ENCODE assay signal across 22 cellular contexts in genomic region chr22:23274891-23275694, GRCh38.
A peak's percentile ranks its signal among the peaks of the same experiment; 100 is the strongest.
DNase-seq lines count a peak whose midpoint lies in the region; ATAC-seq and TF ChIP-seq lines count a peak whose summit lies in the region.
"Had no signal": no experiment of that assay in that cellular context is flagged by ENCODE, and none has a peak within 500 bp of the region (broad histone marks: within the 10 kb centered on the region; RNA-seq: fewer than 3 reads in every experiment).

No MANE protein-coding gene starts in this region.

- no peaks in the 10 kb centered on the region for H3K9me3 Mint-ChIP-seq in activated T-cell treated with anti-CD3 and anti-CD28 coated beads, Interleukin-2, amount 50 U/mL, for 24 hours
- no peaks in the 10 kb centered on the region for H3K9me3 Mint-ChIP-seq in activated T-cell treated with anti-CD3 and anti-CD28 coated beads, Interleukin-2, amount 50 U/mL, for 4 hours
- H3K9me3 Mint-ChIP-seq in WTC11, result no peaks in the 10 kb centered on the region
- H3K9me3 Mint-ChIP-seq in osteocyte (ENCODE audit: unreplicated experiment), result no peaks in the 10 kb centered on the region
- H3K9me3 Mint-ChIP-seq: CD4-positive, CD25-positive, alpha-beta regulatory T cell had no signal

- H3K9me3 ChIP-seq in iPS-15b (ENCODE audit: control insufficient read depth, insufficient read depth, low read length), result no peaks in the 10 kb centered on the region
- H3K9me3 ChIP-seq: Peyer's patch had no signal

- H3K9ac ChIP-seq in iPS-15b (ENCODE audit: low read depth, low read length), result peak overlapping the region; percentile 24
- H3K9ac ChIP-seq: KMS-11 had no signal

- no peak for TF ChIP-seq CTCF in WTC11 (IDR thresholded peaks at IDR 0.05)
- no peak for TF ChIP-seq CTCF in osteocyte (IDR thresholded peaks at IDR 0.05)

- no peak for DNase-seq in activated T-cell treated with anti-CD3 and anti-CD28 coated beads, Interleukin-2, amount 50 U/mL, for 24 hours
- no peak for DNase-seq in activated T-cell treated with anti-CD3 and anti-CD28 coated beads, Interleukin-2, amount 50 U/mL, for 4 hours
- DNase-seq in WTC11 (ENCODE audit: low spot score) (no peak), NCI-H1092 treated with DMSO at 0.1 percent for 48 hours (lab: John Stamatoyannopoulos, UW) (no peak), LoVo (ENCODE audit: low spot score) (no peak), osteocyte (ENCODE audit: extremely low spot score, unreplicated experiment) (no peak)
- DNase-seq: 8988T; CD4-positive, CD25-positive, alpha-beta regulatory T cell; DMS53; GOT3; NCI-H1048; NCI-H1436 treated with DMSO at 0.1 percent for 48 hours; NCI-H2029; NCI-H2171 treated with DMSO at 0.1 percent for 48 hours; NCI-H446; NCI-H526 treated with DMSO at 0.1 percent for 48 hours; NK-92 treated with Interleukin-12 subunit alpha and Interleukin-12 subunit beta, amount 100 ng/mL, for 24 hours; Peyer's patch had no signal

- POLR2A ChIA-PET in WTC11 (lab: Charles Lee), result no interaction called here

- ATAC-seq in activated T-cell treated with anti-CD3 and anti-CD28 coated beads, Interleukin-2, amount 50 U/mL, for 4 hours, result no peak
- 0 out of 2 replicates have a peak, but pooled peaks have one; percentile 22 for ATAC-seq in WTC11
- ATAC-seq in HG02588 (IDR thresholded peaks at IDR 0.05; ENCODE audit: unreplicated experiment), result no peak
- ATAC-seq: Right ventricle myocardium inferior had no signal

- peaks cover 1% of the 10 kb centered on the region for H3K4me1 ChIP-seq in iPS-15b (ENCODE audit: control insufficient read depth, insufficient read depth, low read length)
- H3K4me1 ChIP-seq: Peyer's patch had no signal

- no peak overlapping the region for H3K4me3 Mint-ChIP-seq in activated T-cell treated with anti-CD3 and anti-CD28 coated beads, Interleukin-2, amount 50 U/mL, for 24 hours
- no peak overlapping the region for H3K4me3 Mint-ChIP-seq in activated T-cell treated with anti-CD3 and anti-CD28 coated beads, Interleukin-2, amount 50 U/mL, for 4 hours
- H3K4me3 Mint-ChIP-seq in WTC11, result no peak overlapping the region
- no peak overlapping the region for H3K4me3 Mint-ChIP-seq in osteocyte (ENCODE audit: unreplicated experiment)

- H3K4me3 ChIP-seq in iPS-15b (ENCODE audit: low read depth, low read length), result no peak overlapping the region
- H3K4me3 ChIP-seq: Peyer's patch had no signal

- H3K36me3 Mint-ChIP-seq in activated T-cell treated with anti-CD3 and anti-CD28 coated beads, Interleukin-2, amount 50 U/mL, for 24 hours (ENCODE audit: low read depth), result peaks cover 77% of the 10 kb centered on the region
- H3K36me3 Mint-ChIP-seq in activated T-cell treated with anti-CD3 and anti-CD28 coated beads, Interleukin-2, amount 50 U/mL, for 4 hours (ENCODE audit: insufficient read depth), result peaks cover 10% of the 10 kb centered on the region
- peaks cover 53% of the 10 kb centered on the region for H3K36me3 Mint-ChIP-seq in WTC11
- peaks cover 14% of the 10 kb centered on the region for H3K36me3 Mint-ChIP-seq in osteocyte (ENCODE audit: unreplicated experiment)

- peaks cover 22% of the 10 kb centered on the region for H3K4me1 Mint-ChIP-seq in activated T-cell treated with anti-CD3 and anti-CD28 coated beads, Interleukin-2, amount 50 U/mL, for 24 hours (ENCODE audit: low read depth)
- H3K4me1 Mint-ChIP-seq in activated T-cell treated with anti-CD3 and anti-CD28 coated beads, Interleukin-2, amount 50 U/mL, for 4 hours (ENCODE audit: low read depth), result peaks cover 16% of the 10 kb centered on the region
- H3K4me1 Mint-ChIP-seq in WTC11, result peaks cover 7% of the 10 kb centered on the region
- H3K4me1 Mint-ChIP-seq in osteocyte (ENCODE audit: unreplicated experiment), result no peaks in the 10 kb centered on the region

- H3K27ac Mint-ChIP-seq in activated T-cell treated with anti-CD3 and anti-CD28 coated beads, Interleukin-2, amount 50 U/mL, for 24 hours, result peak overlapping the region; percentile 23
- H3K27ac Mint-ChIP-seq in WTC11, result no peak overlapping the region
- H3K27ac Mint-ChIP-seq in osteocyte (ENCODE audit: unreplicated experiment), result no peak overlapping the region
- H3K27ac Mint-ChIP-seq: CD4-positive, CD25-positive, alpha-beta regulatory T cell had no signal

- peaks cover 65% of the 10 kb centered on the region for H3K36me3 ChIP-seq in iPS-15b (ENCODE audit: control insufficient read depth, insufficient read depth, low read length)

- H3K27me3 ChIP-seq in iPS-15b (ENCODE audit: control insufficient read depth, insufficient read depth, low read length), result no peaks in the 10 kb centered on the region
- H3K27me3 ChIP-seq: Peyer's patch had no signal

- CTCF ChIA-PET in WTC11 (lab: Charles Lee), result interaction anchor here (0.5 to 0.9 kb wide), 5 partner anchors 11 to 95 kb away, joined by 3 to 6 read pairs (median 5); partner anchors contain the start of gene BCR

- no peaks in the 10 kb centered on the region for H3K27me3 Mint-ChIP-seq in activated T-cell treated with anti-CD3 and anti-CD28 coated beads, Interleukin-2, amount 50 U/mL, for 24 hours
- H3K27me3 Mint-ChIP-seq in activated T-cell treated with anti-CD3 and anti-CD28 coated beads, Interleukin-2, amount 50 U/mL, for 4 hours (ENCODE audit: low read depth), result no peaks in the 10 kb centered on the region
- no peaks in the 10 kb centered on the region for H3K27me3 Mint-ChIP-seq in WTC11 (ENCODE audit: low read depth)
- no peaks in the 10 kb centered on the region for H3K27me3 Mint-ChIP-seq in osteocyte (ENCODE audit: unreplicated experiment)
- H3K27me3 Mint-ChIP-seq: CD4-positive, CD25-positive, alpha-beta regulatory T cell had no signal

TF ChIP-seq in WTC11, 78 proteins besides CTCF, POLR2A, EP300 and RAD21:
- no peak for TF ChIP-seq CBFB (CRISPR knock-in tag; IDR thresholded peaks at IDR 0.05; ENCODE audit: low read depth)
